Comparison of ENCODE assay signal across 1 cellular context in the genomic region with DNA sequence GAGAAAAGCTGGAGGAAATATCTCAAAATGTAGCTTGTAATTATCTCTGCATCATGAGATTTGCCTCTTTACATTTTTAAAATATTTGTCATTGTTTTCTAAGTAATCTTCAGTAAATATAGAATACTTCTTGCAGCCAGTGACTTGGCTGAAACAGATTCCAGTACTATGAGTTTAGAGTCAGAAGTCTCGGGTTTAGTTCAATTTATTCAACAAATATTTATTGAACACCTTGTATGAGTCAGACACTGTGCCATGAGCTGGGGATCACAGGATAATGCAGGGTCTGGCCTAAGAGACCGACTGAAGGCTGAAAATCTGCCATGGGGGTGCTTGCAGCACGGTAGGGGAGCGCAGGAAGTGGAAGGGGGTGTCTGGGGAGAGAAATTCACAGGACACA.
TF ChIP-seq lines count a peak whose summit lies in the region.

No MANE protein-coding gene starts in this region.

TF ChIP-seq in HepG2, 621 proteins besides CTCF, POLR2A, EP300 and RAD21 (continued from another document):
- no peak for TF ChIP-seq RBM22 (optimal IDR thresholded peaks at IDR 0.05; ENCODE audit: low read length)
- TF ChIP-seq, protein P1, sequence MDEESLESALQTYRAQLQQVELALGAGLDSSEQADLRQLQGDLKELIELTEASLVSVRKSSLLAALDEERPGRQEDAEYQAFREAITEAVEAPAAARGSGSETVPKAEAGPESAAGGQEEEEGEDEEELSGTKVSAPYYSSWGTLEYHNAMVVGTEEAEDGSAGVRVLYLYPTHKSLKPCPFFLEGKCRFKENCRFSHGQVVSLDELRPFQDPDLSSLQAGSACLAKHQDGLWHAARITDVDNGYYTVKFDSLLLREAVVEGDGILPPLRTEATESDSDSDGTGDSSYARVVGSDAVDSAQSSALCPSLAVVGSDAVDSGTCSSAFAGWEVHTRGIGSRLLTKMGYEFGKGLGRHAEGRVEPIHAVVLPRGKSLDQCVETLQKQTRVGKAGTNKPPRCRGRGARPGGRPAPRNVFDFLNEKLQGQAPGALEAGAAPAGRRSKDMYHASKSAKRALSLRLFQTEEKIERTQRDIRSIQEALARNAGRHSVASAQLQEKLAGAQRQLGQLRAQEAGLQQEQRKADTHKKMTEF (CRISPR knock-in tag; IDR thresholded peaks at IDR 0.05) = no peak
- no peak for TF ChIP-seq ZNF891 (CRISPR knock-in tag; IDR thresholded peaks at IDR 0.05)
- TF ChIP-seq NFE2L2 (IDR thresholded peaks at IDR 0.05; ENCODE audit: low read length) = no peak
- no peak for TF ChIP-seq ZFY (CRISPR knock-in tag; IDR thresholded peaks at IDR 0.05)
- TF ChIP-seq, protein P2, sequence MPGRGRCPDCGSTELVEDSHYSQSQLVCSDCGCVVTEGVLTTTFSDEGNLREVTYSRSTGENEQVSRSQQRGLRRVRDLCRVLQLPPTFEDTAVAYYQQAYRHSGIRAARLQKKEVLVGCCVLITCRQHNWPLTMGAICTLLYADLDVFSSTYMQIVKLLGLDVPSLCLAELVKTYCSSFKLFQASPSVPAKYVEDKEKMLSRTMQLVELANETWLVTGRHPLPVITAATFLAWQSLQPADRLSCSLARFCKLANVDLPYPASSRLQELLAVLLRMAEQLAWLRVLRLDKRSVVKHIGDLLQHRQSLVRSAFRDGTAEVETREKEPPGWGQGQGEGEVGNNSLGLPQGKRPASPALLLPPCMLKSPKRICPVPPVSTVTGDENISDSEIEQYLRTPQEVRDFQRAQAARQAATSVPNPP (CRISPR knock-in tag; IDR thresholded peaks at IDR 0.05) = no peak
- TF ChIP-seq, protein P3, sequence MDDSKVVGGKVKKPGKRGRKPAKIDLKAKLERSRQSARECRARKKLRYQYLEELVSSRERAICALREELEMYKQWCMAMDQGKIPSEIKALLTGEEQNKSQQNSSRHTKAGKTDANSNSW (CRISPR knock-in tag; IDR thresholded peaks at IDR 0.05; ENCODE audit: borderline replicate concordance) = no peak
- no peak for TF ChIP-seq GFI1 (CRISPR knock-in tag; IDR thresholded peaks at IDR 0.05; ENCODE audit: borderline replicate concordance)
- TF ChIP-seq, protein P4, sequence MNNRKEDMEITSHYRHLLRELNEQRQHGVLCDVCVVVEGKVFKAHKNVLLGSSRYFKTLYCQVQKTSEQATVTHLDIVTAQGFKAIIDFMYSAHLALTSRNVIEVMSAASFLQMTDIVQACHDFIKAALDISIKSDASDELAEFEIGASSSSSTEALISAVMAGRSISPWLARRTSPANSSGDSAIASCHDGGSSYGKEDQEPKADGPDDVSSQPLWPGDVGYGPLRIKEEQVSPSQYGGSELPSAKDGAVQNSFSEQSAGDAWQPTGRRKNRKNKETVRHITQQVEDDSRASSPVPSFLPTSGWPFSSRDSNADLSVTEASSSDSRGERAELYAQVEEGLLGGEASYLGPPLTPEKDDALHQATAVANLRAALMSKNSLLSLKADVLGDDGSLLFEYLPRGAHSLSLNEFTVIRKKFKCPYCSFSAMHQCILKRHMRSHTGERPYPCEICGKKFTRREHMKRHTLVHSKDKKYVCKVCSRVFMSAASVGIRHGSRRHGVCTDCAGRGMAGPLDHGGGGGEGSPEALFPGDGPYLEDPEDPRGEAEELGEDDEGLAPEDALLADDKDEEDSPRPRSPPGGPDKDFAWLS (CRISPR knock-in tag; IDR thresholded peaks at IDR 0.05; ENCODE audit: borderline replicate concordance) = no peak
- TF ChIP-seq, protein P5, sequence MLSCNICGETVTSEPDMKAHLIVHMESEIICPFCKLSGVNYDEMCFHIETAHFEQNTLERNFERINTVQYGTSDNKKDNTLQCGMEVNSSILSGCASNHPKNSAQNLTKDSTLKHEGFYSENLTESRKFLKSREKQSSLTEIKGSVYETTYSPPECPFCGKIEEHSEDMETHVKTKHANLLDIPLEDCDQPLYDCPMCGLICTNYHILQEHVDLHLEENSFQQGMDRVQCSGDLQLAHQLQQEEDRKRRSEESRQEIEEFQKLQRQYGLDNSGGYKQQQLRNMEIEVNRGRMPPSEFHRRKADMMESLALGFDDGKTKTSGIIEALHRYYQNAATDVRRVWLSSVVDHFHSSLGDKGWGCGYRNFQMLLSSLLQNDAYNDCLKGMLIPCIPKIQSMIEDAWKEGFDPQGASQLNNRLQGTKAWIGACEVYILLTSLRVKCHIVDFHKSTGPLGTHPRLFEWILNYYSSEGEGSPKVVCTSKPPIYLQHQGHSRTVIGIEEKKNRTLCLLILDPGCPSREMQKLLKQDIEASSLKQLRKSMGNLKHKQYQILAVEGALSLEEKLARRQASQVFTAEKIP (CRISPR knock-in tag; IDR thresholded peaks at IDR 0.05; ENCODE audit: borderline replicate concordance) = no peak
- TF ChIP-seq, protein P6, sequence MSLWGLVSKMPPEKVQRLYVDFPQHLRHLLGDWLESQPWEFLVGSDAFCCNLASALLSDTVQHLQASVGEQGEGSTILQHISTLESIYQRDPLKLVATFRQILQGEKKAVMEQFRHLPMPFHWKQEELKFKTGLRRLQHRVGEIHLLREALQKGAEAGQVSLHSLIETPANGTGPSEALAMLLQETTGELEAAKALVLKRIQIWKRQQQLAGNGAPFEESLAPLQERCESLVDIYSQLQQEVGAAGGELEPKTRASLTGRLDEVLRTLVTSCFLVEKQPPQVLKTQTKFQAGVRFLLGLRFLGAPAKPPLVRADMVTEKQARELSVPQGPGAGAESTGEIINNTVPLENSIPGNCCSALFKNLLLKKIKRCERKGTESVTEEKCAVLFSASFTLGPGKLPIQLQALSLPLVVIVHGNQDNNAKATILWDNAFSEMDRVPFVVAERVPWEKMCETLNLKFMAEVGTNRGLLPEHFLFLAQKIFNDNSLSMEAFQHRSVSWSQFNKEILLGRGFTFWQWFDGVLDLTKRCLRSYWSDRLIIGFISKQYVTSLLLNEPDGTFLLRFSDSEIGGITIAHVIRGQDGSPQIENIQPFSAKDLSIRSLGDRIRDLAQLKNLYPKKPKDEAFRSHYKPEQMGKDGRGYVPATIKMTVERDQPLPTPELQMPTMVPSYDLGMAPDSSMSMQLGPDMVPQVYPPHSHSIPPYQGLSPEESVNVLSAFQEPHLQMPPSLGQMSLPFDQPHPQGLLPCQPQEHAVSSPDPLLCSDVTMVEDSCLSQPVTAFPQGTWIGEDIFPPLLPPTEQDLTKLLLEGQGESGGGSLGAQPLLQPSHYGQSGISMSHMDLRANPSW (CRISPR knock-in tag; IDR thresholded peaks at IDR 0.05; ENCODE audit: borderline replicate concordance) = no peak
- TF ChIP-seq PLRG1 (conservative IDR thresholded peaks at IDR 0.05) = no peak
- TF ChIP-seq TOPORS (CRISPR knock-in tag; IDR thresholded peaks at IDR 0.05) = no peak
- no peak for TF ChIP-seq SMAD9 (CRISPR knock-in tag; IDR thresholded peaks at IDR 0.05)
- TF ChIP-seq, protein P7, sequence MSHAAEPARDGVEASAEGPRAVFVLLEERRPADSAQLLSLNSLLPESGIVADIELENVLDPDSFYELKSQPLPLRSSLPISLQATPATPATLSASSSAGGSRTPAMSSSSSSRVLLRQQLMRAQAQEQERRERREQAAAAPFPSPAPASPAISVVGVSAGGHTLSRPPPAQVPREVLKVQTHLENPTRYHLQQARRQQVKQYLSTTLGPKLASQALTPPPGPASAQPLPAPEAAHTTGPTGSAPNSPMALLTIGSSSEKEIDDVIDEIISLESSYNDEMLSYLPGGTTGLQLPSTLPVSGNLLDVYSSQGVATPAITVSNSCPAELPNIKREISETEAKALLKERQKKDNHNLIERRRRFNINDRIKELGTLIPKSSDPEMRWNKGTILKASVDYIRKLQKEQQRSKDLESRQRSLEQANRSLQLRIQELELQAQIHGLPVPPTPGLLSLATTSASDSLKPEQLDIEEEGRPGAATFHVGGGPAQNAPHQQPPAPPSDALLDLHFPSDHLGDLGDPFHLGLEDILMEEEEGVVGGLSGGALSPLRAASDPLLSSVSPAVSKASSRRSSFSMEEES (CRISPR knock-in tag; IDR thresholded peaks at IDR 0.05) = no peak
- TF ChIP-seq SAFB2 (CRISPR knock-in tag; IDR thresholded peaks at IDR 0.05; ENCODE audit: borderline replicate concordance, low read depth) = no peak
- TF ChIP-seq, protein P8, sequence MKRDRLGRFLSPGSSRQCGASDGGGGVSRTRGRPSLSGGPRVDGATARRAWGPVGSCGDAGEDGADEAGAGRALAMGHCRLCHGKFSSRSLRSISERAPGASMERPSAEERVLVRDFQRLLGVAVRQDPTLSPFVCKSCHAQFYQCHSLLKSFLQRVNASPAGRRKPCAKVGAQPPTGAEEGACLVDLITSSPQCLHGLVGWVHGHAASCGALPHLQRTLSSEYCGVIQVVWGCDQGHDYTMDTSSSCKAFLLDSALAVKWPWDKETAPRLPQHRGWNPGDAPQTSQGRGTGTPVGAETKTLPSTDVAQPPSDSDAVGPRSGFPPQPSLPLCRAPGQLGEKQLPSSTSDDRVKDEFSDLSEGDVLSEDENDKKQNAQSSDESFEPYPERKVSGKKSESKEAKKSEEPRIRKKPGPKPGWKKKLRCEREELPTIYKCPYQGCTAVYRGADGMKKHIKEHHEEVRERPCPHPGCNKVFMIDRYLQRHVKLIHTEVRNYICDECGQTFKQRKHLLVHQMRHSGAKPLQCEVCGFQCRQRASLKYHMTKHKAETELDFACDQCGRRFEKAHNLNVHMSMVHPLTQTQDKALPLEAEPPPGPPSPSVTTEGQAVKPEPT (CRISPR knock-in tag; IDR thresholded peaks at IDR 0.05; ENCODE audit: low read depth) = no peak
- TF ChIP-seq KLF9 (CRISPR knock-in tag; IDR thresholded peaks at IDR 0.05; ENCODE audit: low read depth) = no peak
